ENCODE assay signal across 9 cellular contexts in genomic region chr11:111935331-111936044, GRCh38. TPM values are rescaled to one million over a fixed set of nuclear protein-coding genes. Genes with fewer than 3 reads are reported as not detected.
DNase-seq lines count a peak whose midpoint lies in the region; ATAC-seq and TF ChIP-seq lines count a peak whose summit lies in the region.
"Had no signal": no experiment of that assay in that cellular context is flagged by ENCODE, and none has a peak within 500 bp of the region (broad histone marks: within the 10 kb centered on the region; RNA-seq: fewer than 3 reads in every experiment).

No MANE protein-coding gene starts in this region.

- H3K27me3 Mint-ChIP-seq in activated T-helper 1 cell treated with anti-CD3 and anti-CD28 coated beads, Interleukin-12 subunit alpha, Interleukin-12 subunit beta, Interleukin-2, Interleukin-4 antibody, amounts not matched to agents 30 ng/mL and 10 ng/mL and 1 ng/mL, durations not matched to agents 14 hours and 24 hours and 36 hours (ENCODE audit: insufficient read depth): no peaks in the 10 kb centered on the region

- H3K4me3 Mint-ChIP-seq in activated T-helper 1 cell treated with anti-CD3 and anti-CD28 coated beads, Interleukin-12 subunit alpha, Interleukin-12 subunit beta, Interleukin-2, Interleukin-4 antibody, amounts not matched to agents 30 ng/mL and 10 ng/mL and 1 ng/mL, durations not matched to agents 14 hours and 24 hours and 36 hours: peak overlapping the region; percentile 86

- H3K36me3 ChIP-seq in liver (ENCODE audit: control insufficient read depth in 4 of 4, insufficient read depth in 3 of 4, low read depth in 1 of 4, low read length in 3 of 4): no peaks in the 10 kb centered on the region
- no peaks in the 10 kb centered on the region for H3K36me3 ChIP-seq in stomach smooth muscle (ENCODE audit: control insufficient read depth in 2 of 2, insufficient read depth in 2 of 2, low read length in 2 of 2)

- H3K36me3 Mint-ChIP-seq in activated T-helper 1 cell treated with anti-CD3 and anti-CD28 coated beads, Interleukin-12 subunit alpha, Interleukin-12 subunit beta, Interleukin-2, Interleukin-4 antibody, amounts not matched to agents 30 ng/mL and 10 ng/mL and 1 ng/mL, durations not matched to agents 14 hours and 24 hours and 36 hours (ENCODE audit: low read depth): no peaks in the 10 kb centered on the region

- intact Hi-C loops in activated T-helper 1 cell treated with anti-CD3 and anti-CD28 coated beads, Interleukin-12 subunit alpha, Interleukin-12 subunit beta, Interleukin-2, Interleukin-4 antibody, amounts not matched to agents 30 ng/mL and 10 ng/mL and 1 ng/mL, durations not matched to agents 14 hours and 24 hours and 36 hours (cut with micrococcal nuclease): loop anchor here (1.0 to 10.0 kb wide), 7 partner anchors 9 to 1939 kb away; partner anchors contain the start of genes PTS and USP28

- H3K4me1 ChIP-seq in liver (ENCODE audit: control insufficient read depth in 4 of 4, insufficient read depth in 4 of 4, low read length in 3 of 4): peaks cover 10 to 46% (median 35%) of the 10 kb centered on the region in 4 donors
- peaks cover 45% of the 10 kb centered on the region for H3K4me1 ChIP-seq in stomach smooth muscle (ENCODE audit: control insufficient read depth, insufficient read depth, low read length)

- no peak for ATAC-seq in HG03432 (IDR thresholded peaks at IDR 0.05; ENCODE audit: unreplicated experiment)

- peaks cover 59% of the 10 kb centered on the region for H3K4me1 Mint-ChIP-seq in activated T-helper 1 cell treated with anti-CD3 and anti-CD28 coated beads, Interleukin-12 subunit alpha, Interleukin-12 subunit beta, Interleukin-2, Interleukin-4 antibody, amounts not matched to agents 30 ng/mL and 10 ng/mL and 1 ng/mL, durations not matched to agents 14 hours and 24 hours and 36 hours (ENCODE audit: low read depth)

- peak; percentile 21 to 39 for TF ChIP-seq RAD21 in liver (IDR thresholded peaks at IDR 0.05)

- no peaks in the 10 kb centered on the region for H3K9me3 ChIP-seq in liver (ENCODE audit: control insufficient read depth in 4 of 4, low read length in 3 of 4)
- H3K9me3 ChIP-seq in stomach smooth muscle (ENCODE audit: control insufficient read depth in 2 of 2, low read length in 2 of 2): no peaks in the 10 kb centered on the region

- H3K27me3 ChIP-seq in liver (ENCODE audit: control insufficient read depth in 4 of 4, insufficient read depth in 4 of 4, low read length in 3 of 4) (no peaks in the 10 kb centered on the region), stomach smooth muscle (ENCODE audit: control insufficient read depth in 1 of 2, insufficient read depth in 2 of 2, low read length in 2 of 2) (no peaks in the 10 kb centered on the region)

- no peak overlapping the region for H3K4me3 ChIP-seq in liver (ENCODE audit: low read depth in 1 of 3, low read length in 3 of 3)
- H3K4me3 ChIP-seq in stomach smooth muscle (ENCODE audit: low read length in 2 of 2): peak overlapping the region; percentile 86 to 88

- TF ChIP-seq CTCF in liver (IDR thresholded peaks at IDR 0.05; ENCODE audit: low read depth, low read length, missing input control): no peak

- 27% methylated on average over 4 of the region's 4 CpGs for WGBS in liver

- peak overlapping the region; percentile 74 to 85 for H3K27ac ChIP-seq in liver (ENCODE audit: low read depth in 1 of 2, low read length in 2 of 2)
- peak overlapping the region; percentile 84 for H3K27ac ChIP-seq in stomach smooth muscle (ENCODE audit: low read length)

- H3K9me3 Mint-ChIP-seq in activated T-helper 1 cell treated with anti-CD3 and anti-CD28 coated beads, Interleukin-12 subunit alpha, Interleukin-12 subunit beta, Interleukin-2, Interleukin-4 antibody, amounts not matched to agents 30 ng/mL and 10 ng/mL and 1 ng/mL, durations not matched to agents 14 hours and 24 hours and 36 hours: no peaks in the 10 kb centered on the region

- peak overlapping the region; percentile 80 for H3K27ac Mint-ChIP-seq in activated T-helper 1 cell treated with anti-CD3 and anti-CD28 coated beads, Interleukin-12 subunit alpha, Interleukin-12 subunit beta, Interleukin-2, Interleukin-4 antibody, amounts not matched to agents 30 ng/mL and 10 ng/mL and 1 ng/mL, durations not matched to agents 14 hours and 24 hours and 36 hours

- DNase-seq in NOMO-1 treated with DMSO at 0.1 percent for 48 hours (lab: John Stamatoyannopoulos, UW; ENCODE audit: unreplicated experiment): peak; percentile 33
- no peak for DNase-seq in NOMO-1 treated with dmso at 0.1 percent for 144 hours (lab: John Stamatoyannopoulos, UW; ENCODE audit: unreplicated experiment)
- DNase-seq in activated T-helper 1 cell treated with anti-CD3 and anti-CD28 coated beads, Interleukin-12 subunit alpha, Interleukin-12 subunit beta, Interleukin-2, Interleukin-4 antibody, amounts not matched to agents 30 ng/mL and 10 ng/mL and 1 ng/mL, durations not matched to agents 14 hours and 24 hours and 36 hours (ENCODE audit: low spot score): no peak
- no peak for DNase-seq in NCI-H2029 treated with DMSO at 0.1 percent for 48 hours (lab: John Stamatoyannopoulos, UW)
- DNase-seq in Kasumi-1 (lab: John Stamatoyannopoulos, UW): no peak

- H3K9ac ChIP-seq in liver (ENCODE audit: low read depth in 1 of 2, low read length in 2 of 2) (no peak overlapping the region), stomach smooth muscle (ENCODE audit: low read length in 2 of 2) (peak overlapping the region; percentile 58 to 80)

TF ChIP-seq in liver, 16 proteins besides CTCF, POLR2A, EP300 and RAD21 (continues in another document):
- TF ChIP-seq GABPA (IDR thresholded peaks at IDR 0.05 in 1 of 2, conservative IDR thresholded peaks at IDR 0.05 in 1 of 2): peak in 1 of 2 donors; percentile 54
- TF ChIP-seq HNF4G (IDR thresholded peaks at IDR 0.05): no peak
- TF ChIP-seq, protein P1, sequence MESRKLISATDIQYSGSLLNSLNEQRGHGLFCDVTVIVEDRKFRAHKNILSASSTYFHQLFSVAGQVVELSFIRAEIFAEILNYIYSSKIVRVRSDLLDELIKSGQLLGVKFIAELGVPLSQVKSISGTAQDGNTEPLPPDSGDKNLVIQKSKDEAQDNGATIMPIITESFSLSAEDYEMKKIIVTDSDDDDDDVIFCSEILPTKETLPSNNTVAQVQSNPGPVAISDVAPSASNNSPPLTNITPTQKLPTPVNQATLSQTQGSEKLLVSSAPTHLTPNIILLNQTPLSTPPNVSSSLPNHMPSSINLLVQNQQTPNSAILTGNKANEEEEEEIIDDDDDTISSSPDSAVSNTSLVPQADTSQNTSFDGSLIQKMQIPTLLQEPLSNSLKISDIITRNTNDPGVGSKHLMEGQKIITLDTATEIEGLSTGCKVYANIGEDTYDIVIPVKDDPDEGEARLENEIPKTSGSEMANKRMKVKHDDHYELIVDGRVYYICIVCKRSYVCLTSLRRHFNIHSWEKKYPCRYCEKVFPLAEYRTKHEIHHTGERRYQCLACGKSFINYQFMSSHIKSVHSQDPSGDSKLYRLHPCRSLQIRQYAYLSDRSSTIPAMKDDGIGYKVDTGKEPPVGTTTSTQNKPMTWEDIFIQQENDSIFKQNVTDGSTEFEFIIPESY (IDR thresholded peaks at IDR 0.05): peak; percentile 65
- TF ChIP-seq TAF1 (conservative IDR thresholded peaks at IDR 0.05): no peak
- peak; percentile 61 for TF ChIP-seq FOXA1 (IDR thresholded peaks at IDR 0.05)
- peak; percentile 73 to 79 for TF ChIP-seq HNF4A (conservative IDR thresholded peaks at IDR 0.05)
- TF ChIP-seq MAX (IDR thresholded peaks at IDR 0.05): peak; percentile 58
- TF ChIP-seq YY1 (IDR thresholded peaks at IDR 0.05): peak; percentile 61
- peak; percentile 80 for TF ChIP-seq ATF3 (IDR thresholded peaks at IDR 0.05)
- TF ChIP-seq NR2F2 (IDR thresholded peaks at IDR 0.05): no peak

RNA-seq across cellular contexts. Expression of gene DIXDC1, which starts 1.7 kb away (rescaled TPM):
- 15.2 and 16.0 TPM in 2 replicates for total RNA-seq in activated T-helper 1 cell treated with anti-CD3 and anti-CD28 coated beads, Interleukin-12 subunit alpha, Interleukin-12 subunit beta, Interleukin-2, Interleukin-4 antibody, amounts not matched to agents 30 ng/mL and 10 ng/mL and 1 ng/mL, durations not matched to agents 14 hours and 24 hours and 36 hours
- 10 to 100 TPM in 1 of 2 donors, 1 to 10 TPM in 1; 7.3 to 12.5 TPM for total RNA-seq in liver
- 1 to 10 TPM; 2.8 to 4.1 TPM for polyA plus RNA-seq in liver

RNA-seq across cellular contexts. Expression of gene C11orf52, which starts 16.8 kb away (rescaled TPM):
- not detected in 2 replicates for total RNA-seq in activated T-helper 1 cell treated with anti-CD3 and anti-CD28 coated beads, Interleukin-12 subunit alpha, Interleukin-12 subunit beta, Interleukin-2, Interleukin-4 antibody, amounts not matched to agents 30 ng/mL and 10 ng/mL and 1 ng/mL, durations not matched to agents 14 hours and 24 hours and 36 hours
- 1 to 10 TPM; 4.2 to 5.1 TPM for total RNA-seq in liver
- 10 to 100 TPM in 1 of 2 donors, 1 to 10 TPM in 1; 9.6 to 10.9 TPM for polyA plus RNA-seq in liver

RNA-seq across cellular contexts. Expression of gene HSPB2, which starts 23.0 kb away (rescaled TPM):
- not detected in 2 replicates for total RNA-seq in activated T-helper 1 cell treated with anti-CD3 and anti-CD28 coated beads, Interleukin-12 subunit alpha, Interleukin-12 subunit beta, Interleukin-2, Interleukin-4 antibody, amounts not matched to agents 30 ng/mL and 10 ng/mL and 1 ng/mL, durations not matched to agents 14 hours and 24 hours and 36 hours
- under 1 TPM in 1 of 2 donors, not detected in 1; 0.14 TPM for total RNA-seq in liver
- under 1 TPM; 0.61 to 0.85 TPM for polyA plus RNA-seq in liver
- total RNA-seq: A673 had no signal

RNA-seq across cellular contexts. Expression of gene CRYAB, which starts 23.9 kb away (rescaled TPM):
- total RNA-seq in activated T-helper 1 cell treated with anti-CD3 and anti-CD28 coated beads, Interleukin-12 subunit alpha, Interleukin-12 subunit beta, Interleukin-2, Interleukin-4 antibody, amounts not matched to agents 30 ng/mL and 10 ng/mL and 1 ng/mL, durations not matched to agents 14 hours and 24 hours and 36 hours: not detected in 2 replicates
- total RNA-seq in liver: 1 to 10 TPM in 1 of 2 donors, under 1 TPM in 1; 0.33 to 2.6 TPM
- polyA plus RNA-seq in liver: 1 to 10 TPM; 4.7 to 8.6 TPM

RNA-seq across cellular contexts. Expression of gene CFAP68, which starts 56.1 kb away (rescaled TPM):
- 17.7 and 22.3 TPM in 2 replicates for total RNA-seq in activated T-helper 1 cell treated with anti-CD3 and anti-CD28 coated beads, Interleukin-12 subunit alpha, Interleukin-12 subunit beta, Interleukin-2, Interleukin-4 antibody, amounts not matched to agents 30 ng/mL and 10 ng/mL and 1 ng/mL, durations not matched to agents 14 hours and 24 hours and 36 hours
- 1 to 10 TPM; 6.2 to 8.2 TPM for total RNA-seq in liver
- polyA plus RNA-seq in liver: 10 to 100 TPM; 19.3 to 27.8 TPM

Comparison
In these comparisons a context has a peak if more than half of its experiments do, and no peak if none do; other contexts are left out.
1. H3K4me3 ChIP-seq: peak in stomach smooth muscle (2 of 2); none in liver (0 of 3).
2. H3K9ac ChIP-seq: peak in stomach smooth muscle (2 of 2); none in liver (0 of 2).